Comparison of ENCODE assay signal across 11 cellular contexts in the genomic region with DNA sequence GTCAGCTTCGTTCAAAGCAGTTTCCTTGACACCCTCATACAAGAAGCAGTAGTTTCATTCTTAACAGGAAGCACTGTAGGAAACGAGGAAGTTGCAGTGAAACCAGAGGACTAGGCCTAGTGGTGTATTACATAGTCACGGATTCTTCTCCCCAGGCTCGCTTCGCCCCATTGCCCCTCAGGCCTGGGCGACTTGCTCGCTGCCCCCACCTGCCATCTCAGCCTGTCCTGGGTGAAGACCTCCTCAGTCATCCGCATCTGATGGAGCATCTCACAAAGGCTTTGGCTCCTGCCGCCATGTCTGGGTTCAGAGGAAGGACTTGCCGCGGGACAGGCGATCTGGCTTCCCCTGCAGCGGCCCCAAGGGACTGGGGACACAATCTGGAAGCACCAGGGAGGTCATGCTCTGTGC.
DNase-seq lines count a peak whose midpoint lies in the region; ATAC-seq and TF ChIP-seq lines count a peak whose summit lies in the region.
"Had no signal": no experiment of that assay in that cellular context is flagged by ENCODE, and none has a peak within 500 bp of the region (broad histone marks: within the 10 kb centered on the region; RNA-seq: fewer than 3 reads in every experiment).

No MANE protein-coding gene starts in this region.

- peak; percentile 99 for ATAC-seq in GM18511 (IDR thresholded peaks at IDR 0.05; ENCODE audit: unreplicated experiment)
- ATAC-seq in GM21576 (IDR thresholded peaks at IDR 0.05; ENCODE audit: unreplicated experiment) = peak; percentile 89
- peak; percentile 75 for ATAC-seq in HG03558 (IDR thresholded peaks at IDR 0.05; ENCODE audit: extremely low read depth, unreplicated experiment)
- ATAC-seq in HG03439 (IDR thresholded peaks at IDR 0.05; ENCODE audit: unreplicated experiment) = no peak
- no peak for ATAC-seq in PC-3
- ATAC-seq: stimulated activated naive CD8-positive, alpha-beta T cell treated with anti-CD3 and anti-CD28 coated beads, Interleukin-15, amount 100 ng/mL, for 72 hours had no signal

- POLR2A ChIA-PET in PC-3 (lab: Charles Lee; ENCODE audit: unreplicated experiment) = no interaction called here

- CTCF ChIA-PET in PC-3 (lab: Charles Lee) = no interaction called here

- in situ Hi-C loops in transverse colon (cut with MboI; ENCODE audit: low pct_ligation_motif_present in 1 of 4, low pct_unique_long_range_greater_than_20kb in 1 of 4, low sequenced_read_pairs in 3 of 4) = loop anchor here in 1 of 4 donors (25.0 kb wide), 1 partner anchor 103 kb away; a partner anchor contains a TSS

- no peak overlapping the region for H3K4me2 ChIP-seq in PC-3 (ENCODE audit: low read length)

- H3K27ac ChIP-seq in PC-3 (ENCODE audit: low read length) (no peak overlapping the region), transverse colon (no peak overlapping the region)
- H3K27ac ChIP-seq: VCaP had no signal

- H3K4me1 ChIP-seq in PC-3 (ENCODE audit: insufficient read depth, low read length) = peaks cover 19% of the 10 kb centered on the region
- no peaks in the 10 kb centered on the region for H3K4me1 ChIP-seq in transverse colon

- intact Hi-C loops in PC-3 (cut with micrococcal nuclease) = loop anchor here (5.0 kb wide), 2 partner anchors 33 to 93 kb away; a partner anchor contains a TSS
- intact Hi-C loops in transverse colon (cut with DNase I; ENCODE audit: low total_unique reads) = no loop called here

- no peak for TF ChIP-seq EP300 in transverse colon (IDR thresholded peaks at IDR 0.05; ENCODE audit: low read depth)

- no peaks in the 10 kb centered on the region for H3K79me2 ChIP-seq in PC-3 (ENCODE audit: low read length)

- no peak overlapping the region for H3K4me3 ChIP-seq in PC-3 (ENCODE audit: low read length)
- no peak overlapping the region for H3K4me3 ChIP-seq in transverse colon
- H3K4me3 ChIP-seq: MG63 had no signal

- TF ChIP-seq CTCF in PC-3 (conservative IDR thresholded peaks at IDR 0.05; ENCODE audit: low read depth, low read length) (no peak), transverse colon (IDR thresholded peaks at IDR 0.05) (no peak)

- BruUV-seq in PC-3 (replicated peaks; lab: Mats Ljungman, UMichigan) = no TSS peak

- H3K36me3 ChIP-seq in PC-3 (ENCODE audit: low read depth, low read length) = 0 out of 2 replicates have a peak, but pooled peaks cover 2% of the 10 kb centered on the region
- no peaks in the 10 kb centered on the region for H3K36me3 ChIP-seq in transverse colon
- H3K36me3 ChIP-seq: MG63 had no signal

- no peak overlapping the region for H2AFZ ChIP-seq in PC-3 (ENCODE audit: low read length)

- no peaks in the 10 kb centered on the region for H4K20me1 ChIP-seq in PC-3 (ENCODE audit: low read length)

- no peak for TF ChIP-seq POLR2A in transverse colon (IDR thresholded peaks at IDR 0.05)

- H3K27me3 ChIP-seq in PC-3 (ENCODE audit: low read length) = no peaks in the 10 kb centered on the region
- no peaks in the 10 kb centered on the region for H3K27me3 ChIP-seq in transverse colon
- H3K27me3 ChIP-seq: MG63 had no signal

- peak; percentile 53 for DNase-seq in islet precursor cell
- DNase-seq in dermis blood vessel endothelial cell = no peak
- no peak for DNase-seq in PC-3
- DNase-seq in transverse colon = no peak
- DNase-seq: MG63; stimulated activated naive CD8-positive, alpha-beta T cell treated with anti-CD3 and anti-CD28 coated beads, Interleukin-15, amount 100 ng/mL, for 72 hours had no signal

- H3K9ac ChIP-seq in PC-3 (ENCODE audit: low read length) = no peak overlapping the region

- WGBS in transverse colon (ENCODE audit: low coverage in 1 of 2), 2 donors = 56 to 84% methylated on average over 3 to 13 of the region's 13 CpGs

- H3K9me2 ChIP-seq in PC-3 (replicated peaks; ENCODE audit: low read length) = no peaks in the 10 kb centered on the region

- no peaks in the 10 kb centered on the region for H3F3A ChIP-seq in PC-3 (ENCODE audit: low read length, unreplicated experiment)

- H3K9me3 ChIP-seq in PC-3 (ENCODE audit: low read length) (no peaks in the 10 kb centered on the region), transverse colon (no peaks in the 10 kb centered on the region)

Comparison
In these comparisons a context has a peak if more than half of its experiments do, and no peak if none do; other contexts are left out.
1. ATAC-seq: peak in GM18511 (single experiment), GM21576 (single experiment) and HG03558 (single experiment); none in HG03439 (single experiment) and PC-3 (single experiment).